ENCODE assay signal across 1 cellular context in genomic region chr19:5155586-5156210, GRCh38.
TF ChIP-seq lines count a peak whose summit lies in the region.

No MANE protein-coding gene starts in this region.

TF ChIP-seq in SK-N-SH, 30 proteins besides CTCF, POLR2A, EP300 and RAD21 (continued from another document):
- TF ChIP-seq, protein P1, sequence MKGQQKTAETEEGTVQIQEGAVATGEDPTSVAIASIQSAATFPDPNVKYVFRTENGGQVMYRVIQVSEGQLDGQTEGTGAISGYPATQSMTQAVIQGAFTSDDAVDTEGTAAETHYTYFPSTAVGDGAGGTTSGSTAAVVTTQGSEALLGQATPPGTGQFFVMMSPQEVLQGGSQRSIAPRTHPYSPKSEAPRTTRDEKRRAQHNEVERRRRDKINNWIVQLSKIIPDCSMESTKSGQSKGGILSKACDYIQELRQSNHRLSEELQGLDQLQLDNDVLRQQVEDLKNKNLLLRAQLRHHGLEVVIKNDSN (IDR thresholded peaks at IDR 0.05; ENCODE audit: borderline replicate concordance, low read depth), result no peak
